ENCODE assay signal across 24 cellular contexts in genomic region chr2:23206652-23207051, GRCh38.
DNase-seq lines count a peak whose midpoint lies in the region; ATAC-seq, FAIRE-seq and TF ChIP-seq lines count a peak whose summit lies in the region.
"Had no signal": no experiment of that assay in that cellular context is flagged by ENCODE, and none has a peak within 500 bp of the region (broad histone marks: within the 10 kb centered on the region; RNA-seq: fewer than 3 reads in every experiment).

No MANE protein-coding gene starts in this region.

- no peak for TF ChIP-seq EP300 in HepG2 (IDR thresholded peaks at IDR 0.05; ENCODE audit: low read depth in 2 of 2, low read length in 2 of 2)
- TF ChIP-seq EP300 in HepG2 (CRISPR knock-in tag; IDR thresholded peaks at IDR 0.05; ENCODE audit: borderline replicate concordance) = no peak

- 80% methylated on average over 8 of the region's 8 CpGs for WGBS in liver
- WGBS in HepG2 (ENCODE audit: low lambda C conversion rate) = 76% methylated on average over 6 of the region's 8 CpGs

- H3K36me3 Mint-ChIP-seq in type B pancreatic cell = peaks cover 4% of the 10 kb centered on the region
- H3K36me3 Mint-ChIP-seq in CD8-positive, alpha-beta T cell = no peaks in the 10 kb centered on the region
- H3K36me3 Mint-ChIP-seq: CD4-positive, CD25-positive, alpha-beta regulatory T cell; CD8-positive, alpha-beta memory T cell had no signal

- no peak overlapping the region for H3K4me2 ChIP-seq in HepG2 (ENCODE audit: low read depth, low read length)
- H3K4me2 ChIP-seq: BLaER1 had no signal

- H3K36me3 ChIP-seq in liver (ENCODE audit: control insufficient read depth in 4 of 4, insufficient read depth in 3 of 4, low read depth in 1 of 4, low read length in 3 of 4) = no peaks in the 10 kb centered on the region
- H3K36me3 ChIP-seq in HepG2 (replicated peaks in 1 of 2; ENCODE audit: control insufficient read depth in 1 of 2, insufficient read depth in 2 of 2, low read length in 2 of 2) = no peaks in the 10 kb centered on the region
- no peaks in the 10 kb centered on the region for H3K36me3 ChIP-seq in CD8-positive, alpha-beta T cell (ENCODE audit: insufficient read depth, low read length)
- H3K36me3 ChIP-seq: BLaER1 had no signal

- H3K27ac ChIP-seq in liver (ENCODE audit: low read depth in 1 of 2, low read length in 2 of 2) (peak overlapping the region; percentile 87 to 92), HepG2 (ENCODE audit: extremely low read length, insufficient read depth, low read length) (no peak overlapping the region)
- no peak overlapping the region for H3K27ac ChIP-seq in CD8-positive, alpha-beta T cell (ENCODE audit: low read depth, low read length)
- H3K27ac ChIP-seq: 22Rv1, BLaER1, C4-2B, GM23248 had no signal

- DNase-seq in HepG2 (ENCODE audit: low spot score) (no peak), left lobe of liver (ENCODE audit: low spot score) (no peak), type B pancreatic cell (ENCODE audit: extremely low spot score, unreplicated experiment) (peak; percentile 8), NCI-H1694 (lab: John Stamatoyannopoulos, UW) (no peak)
- DNase-seq in CD8-positive, alpha-beta T cell = no peak
- DNase-seq: CD4-positive, CD25-positive, alpha-beta regulatory T cell; CD8-positive, alpha-beta memory T cell; DMS 273 treated with DMSO at 0.1 percent for 48 hours; DMS79; EL; GDM1; GM23248; H7; HCEC 1CT had no signal

- no peak for FAIRE-seq in HepG2 (lab: Jason Lieb, UNC)
- FAIRE-seq: A204.1, D721Med, GM12878, GM19239, H1 had no signal

- POLR2A ChIA-PET in HepG2 (lab: Yijun Ruan, JAX) = no interaction called here
- POLR2A ChIA-PET in CD8-positive, alpha-beta T cell (lab: Charles Lee) = no interaction called here

- H2AFZ ChIP-seq in HepG2 (ENCODE audit: low read length) = no peak overlapping the region
- H2AFZ ChIP-seq: GM23248 had no signal

- no peak overlapping the region for H3K4me3 Mint-ChIP-seq in type B pancreatic cell
- no peak overlapping the region for H3K4me3 Mint-ChIP-seq in CD8-positive, alpha-beta T cell
- H3K4me3 Mint-ChIP-seq: B cell; CD4-positive, CD25-positive, alpha-beta regulatory T cell; CD8-positive, alpha-beta memory T cell had no signal

- TF ChIP-seq RAD21 in liver (IDR thresholded peaks at IDR 0.05) (no peak), HepG2 (CRISPR knock-in tag; IDR thresholded peaks at IDR 0.05) (no peak)

- TF ChIP-seq CTCF in liver (IDR thresholded peaks at IDR 0.05; ENCODE audit: low read depth, low read length, missing input control) (no peak), HepG2 (CRISPR knock-in tag; IDR thresholded peaks at IDR 0.05) (no peak), type B pancreatic cell (conservative IDR thresholded peaks at IDR 0.05) (no peak)
- TF ChIP-seq CTCF in CD8-positive, alpha-beta T cell (IDR thresholded peaks at IDR 0.05) = no peak

- in situ Hi-C loops in HepG2 (cut with HindIII; ENCODE audit: extremely low pct_ligation_motif_present, low pct_unique_long_range_greater_than_20kb) = no loop called here

- no peak overlapping the region for H3K27ac Mint-ChIP-seq in type B pancreatic cell
- no peak overlapping the region for H3K27ac Mint-ChIP-seq in CD8-positive, alpha-beta T cell
- H3K27ac Mint-ChIP-seq: B cell; CD4-positive, CD25-positive, alpha-beta regulatory T cell; CD8-positive, alpha-beta memory T cell had no signal

- H3K9me3 ChIP-seq in liver (ENCODE audit: control insufficient read depth in 4 of 4, low read length in 3 of 4) (no peaks in the 10 kb centered on the region), HepG2 (ENCODE audit: low read length) (no peaks in the 10 kb centered on the region)
- H3K9me3 ChIP-seq in CD8-positive, alpha-beta T cell (ENCODE audit: low read length) = no peaks in the 10 kb centered on the region
- H3K9me3 ChIP-seq: BLaER1 had no signal

- peaks cover 4% of the 10 kb centered on the region for H3K4me1 Mint-ChIP-seq in type B pancreatic cell (ENCODE audit: unreplicated experiment)
- H3K4me1 Mint-ChIP-seq in CD8-positive, alpha-beta T cell (ENCODE audit: low read depth) = no peaks in the 10 kb centered on the region
- H3K4me1 Mint-ChIP-seq: B cell; CD4-positive, CD25-positive, alpha-beta regulatory T cell; CD8-positive, alpha-beta memory T cell had no signal

- CTCF ChIA-PET in HepG2 (lab: Yijun Ruan, JAX; ENCODE audit: low intra/inter-chr PET ratio, low total read pairs) = no interaction called here
- CTCF ChIA-PET in CD8-positive, alpha-beta T cell (lab: Charles Lee) = no interaction called here

- H3K79me2 ChIP-seq in HepG2 (ENCODE audit: insufficient read depth, low read length) = no peaks in the 10 kb centered on the region

- intact Hi-C loops in HepG2 (cut with micrococcal nuclease; ENCODE audit: unreplicated experiment) = no loop called here
- intact Hi-C loops in CD8-positive, alpha-beta T cell (cut with DNase I, micrococcal nuclease) = no loop called here

- H4K20me1 ChIP-seq in HepG2 (ENCODE audit: insufficient read depth, low read length) = no peaks in the 10 kb centered on the region
- H4K20me1 ChIP-seq: BLaER1 had no signal

- H3K9ac ChIP-seq in liver (ENCODE audit: low read depth in 1 of 2, low read length in 2 of 2) (no peak overlapping the region), HepG2 (ENCODE audit: insufficient read depth, low read depth, low read length) (no peak overlapping the region)
- H3K9ac ChIP-seq: BLaER1, GM23248 had no signal

- no TSS peak for BruUV-seq in HepG2 (replicated peaks; lab: Mats Ljungman, UMichigan)

- H3K27me3 ChIP-seq in liver (ENCODE audit: control insufficient read depth in 4 of 4, insufficient read depth in 4 of 4, low read length in 3 of 4) (no peaks in the 10 kb centered on the region), HepG2 (ENCODE audit: control insufficient read depth in 1 of 2, insufficient read depth in 2 of 2, low read length in 2 of 2) (no peaks in the 10 kb centered on the region; a peak in 1 of 5 replicates)
- H3K27me3 ChIP-seq in CD8-positive, alpha-beta T cell (ENCODE audit: insufficient read depth, low read length) = no peaks in the 10 kb centered on the region
- H3K27me3 ChIP-seq: BLaER1 had no signal

- H3K27me3 Mint-ChIP-seq in type B pancreatic cell = peaks cover 3% of the 10 kb centered on the region
- peaks cover 14% of the 10 kb centered on the region for H3K27me3 Mint-ChIP-seq in CD8-positive, alpha-beta T cell (ENCODE audit: low read depth)

- no peak for ATAC-seq in HepG2
- peak; percentile 38 for ATAC-seq in left lobe of liver
- ATAC-seq in CD8-positive, alpha-beta T cell = no peak
- ATAC-seq: GM12878 had no signal

- H3K4me3 ChIP-seq in liver (ENCODE audit: low read depth in 1 of 3, low read length in 3 of 3) (no peak overlapping the region), HepG2 (replicated peaks in 1 of 3; ENCODE audit: insufficient read depth in 1 of 3, low read depth in 2 of 3, low read length in 3 of 3) (no peak overlapping the region)
- no peak overlapping the region for H3K4me3 ChIP-seq in CD8-positive, alpha-beta T cell (ENCODE audit: low read depth, low read length)
- H3K4me3 ChIP-seq: BLaER1, GM12878, GM23248 had no signal

- H3K4me1 ChIP-seq in liver (ENCODE audit: control insufficient read depth in 4 of 4, insufficient read depth in 4 of 4, low read length in 3 of 4) = peaks cover 4 to 64% (median 37%) of the 10 kb centered on the region in 4 donors
- peaks cover 23% of the 10 kb centered on the region for H3K4me1 ChIP-seq in HepG2 (ENCODE audit: insufficient read depth, low read length)
- no peaks in the 10 kb centered on the region for H3K4me1 ChIP-seq in CD8-positive, alpha-beta T cell (ENCODE audit: insufficient read depth, low read length)
- H3K4me1 ChIP-seq: BLaER1 had no signal

- H3K9me3 Mint-ChIP-seq in type B pancreatic cell = no peaks in the 10 kb centered on the region
- no peaks in the 10 kb centered on the region for H3K9me3 Mint-ChIP-seq in CD8-positive, alpha-beta T cell

- no peak for TF ChIP-seq POLR2A in HepG2 (IDR thresholded peaks at IDR 0.05; ENCODE audit: insufficient read depth in 1 of 2, low read depth in 2 of 2, low read length in 2 of 2)

TF ChIP-seq in liver, 16 proteins besides CTCF, POLR2A, EP300 and RAD21 (continues in another document):
- TF ChIP-seq FOXA2 (IDR thresholded peaks at IDR 0.05) = no peak
- no peak for TF ChIP-seq YY1 (IDR thresholded peaks at IDR 0.05)
- TF ChIP-seq ZBTB33 (IDR thresholded peaks at IDR 0.05) = no peak

TF ChIP-seq in HepG2, 621 proteins besides CTCF, POLR2A, EP300 and RAD21 (continues in another document):
- no peak for TF ChIP-seq SIN3A (IDR thresholded peaks at IDR 0.05; ENCODE audit: borderline replicate concordance, low read depth, low read length)
- no peak for TF ChIP-seq ZFP37 (CRISPR knock-in tag; IDR thresholded peaks at IDR 0.05; ENCODE audit: borderline replicate concordance)
- TF ChIP-seq HOMEZ (CRISPR knock-in tag; IDR thresholded peaks at IDR 0.05; ENCODE audit: low read depth) = no peak
- no peak for TF ChIP-seq ZBTB8A (CRISPR knock-in tag; IDR thresholded peaks at IDR 0.05; ENCODE audit: borderline replicate concordance, low read depth)
- no peak for TF ChIP-seq ATF7-NPFF (CRISPR knock-in tag; IDR thresholded peaks at IDR 0.05; ENCODE audit: low read depth)
- no peak for TF ChIP-seq RORA (CRISPR knock-in tag; IDR thresholded peaks at IDR 0.05)
- TF ChIP-seq NFYB (CRISPR knock-in tag; IDR thresholded peaks at IDR 0.05) = no peak
- TF ChIP-seq ZNF558 (CRISPR knock-in tag; IDR thresholded peaks at IDR 0.05; ENCODE audit: borderline replicate concordance) = no peak
- TF ChIP-seq PAX8 (CRISPR knock-in tag; IDR thresholded peaks at IDR 0.05; ENCODE audit: borderline replicate concordance) = no peak
- no peak for TF ChIP-seq ZFP1 (CRISPR knock-in tag; IDR thresholded peaks at IDR 0.05)

Comparison
In these comparisons a context has a peak if more than half of its experiments do, and no peak if none do; other contexts are left out.
1. H3K27ac ChIP-seq: peak in liver (2 of 2); none in HepG2 (single experiment) and CD8-positive, alpha-beta T cell (single experiment).